Comparison of ENCODE assay signal across 3 cellular contexts in the genomic region with DNA sequence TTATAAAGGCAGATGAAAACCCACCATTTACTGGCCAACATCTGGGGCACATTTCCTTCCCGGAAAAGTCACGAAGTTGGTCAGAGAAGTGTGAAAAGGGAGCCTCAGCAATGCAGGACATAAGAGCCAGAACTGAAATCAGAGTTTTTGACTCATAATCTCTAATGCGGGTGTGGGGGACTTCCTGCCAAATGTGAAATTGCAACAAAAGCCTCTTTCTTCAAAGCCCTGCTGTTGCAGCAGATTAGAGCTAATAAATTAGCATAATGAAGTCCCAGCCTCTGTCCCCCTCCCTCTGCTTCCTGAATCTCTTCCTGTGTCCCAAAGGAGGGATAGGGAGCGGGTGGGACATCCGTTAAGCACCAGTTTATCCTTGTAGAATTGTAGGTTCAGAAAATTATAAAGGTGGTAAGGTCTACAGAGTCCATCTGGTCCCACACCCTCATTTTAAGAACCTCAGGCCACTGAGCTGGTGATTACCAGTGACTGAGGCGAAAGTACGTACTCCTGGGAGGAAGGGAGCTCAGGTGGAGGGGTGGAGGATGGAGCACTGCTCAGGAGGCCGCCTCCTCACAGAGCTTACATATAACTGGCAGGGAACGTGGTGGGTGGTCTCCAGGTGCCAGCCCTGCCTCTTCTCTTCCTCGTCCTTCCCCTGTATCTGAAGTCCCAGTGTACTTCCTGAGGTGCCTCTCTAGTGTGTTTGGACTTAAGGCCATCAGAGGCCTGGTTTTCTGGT.
TF ChIP-seq lines count a peak whose summit lies in the region.

No MANE protein-coding gene starts in this region.

TF ChIP-seq in liver, 16 proteins besides CTCF, POLR2A, EP300 and RAD21:
- TF ChIP-seq NR2F2 (IDR thresholded peaks at IDR 0.05) (peak; percentile 53), HNF4G (IDR thresholded peaks at IDR 0.05) (no peak)

TF ChIP-seq in HepG2, 621 proteins besides CTCF, POLR2A, EP300 and RAD21:
- TF ChIP-seq, protein P1, sequence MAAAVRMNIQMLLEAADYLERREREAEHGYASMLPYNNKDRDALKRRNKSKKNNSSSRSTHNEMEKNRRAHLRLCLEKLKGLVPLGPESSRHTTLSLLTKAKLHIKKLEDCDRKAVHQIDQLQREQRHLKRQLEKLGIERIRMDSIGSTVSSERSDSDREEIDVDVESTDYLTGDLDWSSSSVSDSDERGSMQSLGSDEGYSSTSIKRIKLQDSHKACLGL (CRISPR knock-in tag; IDR thresholded peaks at IDR 0.05), result no peak
- no peak for TF ChIP-seq MXD4 (CRISPR knock-in tag; IDR thresholded peaks at IDR 0.05)
- TF ChIP-seq SALL2 (CRISPR knock-in tag; IDR thresholded peaks at IDR 0.05), result no peak
- TF ChIP-seq, protein P2, sequence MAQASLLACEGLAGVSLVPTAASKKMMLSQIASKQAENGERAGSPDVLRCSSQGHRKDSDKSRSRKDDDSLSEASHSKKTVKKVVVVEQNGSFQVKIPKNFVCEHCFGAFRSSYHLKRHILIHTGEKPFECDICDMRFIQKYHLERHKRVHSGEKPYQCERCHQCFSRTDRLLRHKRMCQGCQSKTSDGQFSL (CRISPR knock-in tag; IDR thresholded peaks at IDR 0.05), result no peak
- no peak for TF ChIP-seq PAX8 (CRISPR knock-in tag; IDR thresholded peaks at IDR 0.05; ENCODE audit: borderline replicate concordance)
- TF ChIP-seq, protein P3, sequence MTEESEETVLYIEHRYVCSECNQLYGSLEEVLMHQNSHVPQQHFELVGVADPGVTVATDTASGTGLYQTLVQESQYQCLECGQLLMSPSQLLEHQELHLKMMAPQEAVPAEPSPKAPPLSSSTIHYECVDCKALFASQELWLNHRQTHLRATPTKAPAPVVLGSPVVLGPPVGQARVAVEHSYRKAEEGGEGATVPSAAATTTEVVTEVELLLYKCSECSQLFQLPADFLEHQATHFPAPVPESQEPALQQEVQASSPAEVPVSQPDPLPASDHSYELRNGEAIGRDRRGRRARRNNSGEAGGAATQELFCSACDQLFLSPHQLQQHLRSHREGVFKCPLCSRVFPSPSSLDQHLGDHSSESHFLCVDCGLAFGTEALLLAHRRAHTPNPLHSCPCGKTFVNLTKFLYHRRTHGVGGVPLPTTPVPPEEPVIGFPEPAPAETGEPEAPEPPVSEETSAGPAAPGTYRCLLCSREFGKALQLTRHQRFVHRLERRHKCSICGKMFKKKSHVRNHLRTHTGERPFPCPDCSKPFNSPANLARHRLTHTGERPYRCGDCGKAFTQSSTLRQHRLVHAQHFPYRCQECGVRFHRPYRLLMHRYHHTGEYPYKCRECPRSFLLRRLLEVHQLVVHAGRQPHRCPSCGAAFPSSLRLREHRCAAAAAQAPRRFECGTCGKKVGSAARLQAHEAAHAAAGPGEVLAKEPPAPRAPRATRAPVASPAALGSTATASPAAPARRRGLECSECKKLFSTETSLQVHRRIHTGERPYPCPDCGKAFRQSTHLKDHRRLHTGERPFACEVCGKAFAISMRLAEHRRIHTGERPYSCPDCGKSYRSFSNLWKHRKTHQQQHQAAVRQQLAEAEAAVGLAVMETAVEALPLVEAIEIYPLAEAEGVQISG (CRISPR knock-in tag; IDR thresholded peaks at IDR 0.05), result no peak
- no peak for TF ChIP-seq MTERF4 (CRISPR knock-in tag; IDR thresholded peaks at IDR 0.05)
- TF ChIP-seq ZNF749 (CRISPR knock-in tag; IDR thresholded peaks at IDR 0.05; ENCODE audit: borderline replicate concordance), result no peak
- no peak for TF ChIP-seq ZFP36L1 (CRISPR knock-in tag; IDR thresholded peaks at IDR 0.05)
- no peak for TF ChIP-seq MEIS2 (CRISPR knock-in tag; IDR thresholded peaks at IDR 0.05)
- no peak for TF ChIP-seq EED (CRISPR knock-in tag; IDR thresholded peaks at IDR 0.05)
- no peak for TF ChIP-seq CEBPZ (IDR thresholded peaks at IDR 0.05; ENCODE audit: low read length)
- TF ChIP-seq ZNF205 (CRISPR knock-in tag; IDR thresholded peaks at IDR 0.05), result no peak
- no peak for TF ChIP-seq SP140L (CRISPR knock-in tag; IDR thresholded peaks at IDR 0.05; ENCODE audit: borderline replicate concordance)
- TF ChIP-seq ZC3H13 (CRISPR knock-in tag; IDR thresholded peaks at IDR 0.05), result no peak
- no peak for TF ChIP-seq SIN3A (IDR thresholded peaks at IDR 0.05; ENCODE audit: borderline replicate concordance, low read depth, low read length)
- TF ChIP-seq, protein P4, sequence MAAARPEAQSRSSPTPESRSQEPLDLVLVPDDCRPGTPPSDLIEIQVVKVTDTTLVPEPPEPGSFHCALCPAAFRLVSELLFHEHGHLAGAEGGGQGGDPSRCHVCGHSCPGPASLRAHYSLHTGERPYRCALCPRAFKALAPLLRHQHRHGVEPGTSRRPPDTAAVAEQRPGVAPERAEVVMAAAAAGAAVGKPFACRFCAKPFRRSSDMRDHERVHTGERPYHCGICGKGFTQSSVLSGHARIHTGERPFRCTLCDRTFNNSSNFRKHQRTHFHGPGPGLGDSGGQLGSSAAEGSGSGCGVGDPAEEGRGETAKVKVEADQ (CRISPR knock-in tag; IDR thresholded peaks at IDR 0.05; ENCODE audit: borderline replicate concordance), result no peak
- TF ChIP-seq ZNF569 (CRISPR knock-in tag; IDR thresholded peaks at IDR 0.05; ENCODE audit: borderline replicate concordance), result no peak
- no peak for TF ChIP-seq IKZF1 (IDR thresholded peaks at IDR 0.05)

TF ChIP-seq in IMR-90, 13 proteins besides CTCF, POLR2A, EP300 and RAD21:
- TF ChIP-seq CEBPB (IDR thresholded peaks at IDR 0.05; ENCODE audit: low read depth, low read length) (no peak), MXI1 (IDR thresholded peaks at IDR 0.05; ENCODE audit: borderline replicate concordance, low read depth, low read length) (no peak), RCOR1 (IDR thresholded peaks at IDR 0.05; ENCODE audit: insufficient replicate concordance, low read length) (no peak), MAZ (IDR thresholded peaks at IDR 0.05; ENCODE audit: borderline replicate concordance, low read depth, low read length) (no peak), BHLHE40 (IDR thresholded peaks at IDR 0.05; ENCODE audit: low read depth, low read length) (no peak), NFE2L2 (IDR thresholded peaks at IDR 0.05; ENCODE audit: low read depth, low read length) (no peak), USF2 (IDR thresholded peaks at IDR 0.05; ENCODE audit: low read depth, low read length) (no peak), CHD1 (IDR thresholded peaks at IDR 0.05; ENCODE audit: low read depth, low read length) (no peak), FOS (IDR thresholded peaks at IDR 0.05; ENCODE audit: low read depth, low read length) (no peak), SMC3 (IDR thresholded peaks at IDR 0.05; ENCODE audit: low read depth, low read length) (no peak), MAFK (IDR thresholded peaks at IDR 0.05; ENCODE audit: low read depth, low read length) (no peak), RFX5 (IDR thresholded peaks at IDR 0.05; ENCODE audit: low read depth, low read length) (no peak)
- TF ChIP-seq, protein P5, sequence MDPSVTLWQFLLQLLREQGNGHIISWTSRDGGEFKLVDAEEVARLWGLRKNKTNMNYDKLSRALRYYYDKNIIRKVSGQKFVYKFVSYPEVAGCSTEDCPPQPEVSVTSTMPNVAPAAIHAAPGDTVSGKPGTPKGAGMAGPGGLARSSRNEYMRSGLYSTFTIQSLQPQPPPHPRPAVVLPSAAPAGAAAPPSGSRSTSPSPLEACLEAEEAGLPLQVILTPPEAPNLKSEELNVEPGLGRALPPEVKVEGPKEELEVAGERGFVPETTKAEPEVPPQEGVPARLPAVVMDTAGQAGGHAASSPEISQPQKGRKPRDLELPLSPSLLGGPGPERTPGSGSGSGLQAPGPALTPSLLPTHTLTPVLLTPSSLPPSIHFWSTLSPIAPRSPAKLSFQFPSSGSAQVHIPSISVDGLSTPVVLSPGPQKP (IDR thresholded peaks at IDR 0.05; ENCODE audit: borderline replicate concordance, low read depth, low read length), result no peak
